In the genomic region with DNA sequence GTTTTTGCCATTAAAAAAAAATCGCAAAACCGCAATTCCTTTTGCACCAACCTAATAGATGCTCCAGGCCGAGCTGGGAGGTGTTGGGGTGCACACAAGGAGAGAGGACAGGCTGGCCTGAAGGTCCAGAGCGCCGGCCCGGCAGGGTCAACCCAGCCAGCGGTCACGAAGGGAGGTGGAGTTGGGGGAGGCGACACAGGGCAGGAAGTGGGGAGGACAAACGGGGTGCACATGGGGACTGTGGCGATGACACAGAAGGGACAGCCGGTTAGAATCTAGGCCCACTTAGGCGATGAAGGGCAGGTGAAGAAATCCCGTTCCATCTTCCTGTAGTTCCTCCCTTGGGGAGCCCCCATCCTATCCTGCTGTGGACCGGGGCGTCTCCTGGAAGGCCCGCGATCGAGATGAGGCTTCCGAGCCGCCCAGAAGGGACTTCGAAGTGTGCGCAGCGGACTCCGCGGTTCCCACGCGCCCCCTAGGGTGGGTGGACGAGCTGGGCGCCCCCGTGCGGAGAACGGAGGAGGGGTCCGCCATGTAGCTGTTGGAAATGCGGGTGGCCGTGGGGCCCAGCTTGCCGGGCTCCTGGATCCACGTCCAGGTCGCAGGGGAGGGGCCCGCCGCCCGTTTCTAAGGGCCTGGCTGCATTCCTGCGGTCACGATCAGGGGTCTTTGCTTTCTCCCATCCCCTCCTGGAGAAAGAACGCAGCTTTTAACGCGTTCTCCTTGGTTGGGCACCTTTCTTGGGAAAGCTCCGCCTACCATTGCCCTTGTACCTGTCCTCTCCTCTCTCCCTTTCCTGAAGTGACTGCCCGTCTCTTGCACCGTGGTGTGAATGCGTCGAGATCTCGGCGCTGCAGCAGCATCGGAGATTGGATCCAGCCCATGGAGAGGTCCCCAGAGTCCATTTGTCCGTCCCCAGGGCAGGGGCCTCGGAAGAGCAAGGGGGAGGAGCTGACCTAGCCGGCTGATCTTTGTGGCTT, we compare ENCODE assay signal across 8 cellular contexts. TPM values are rescaled to one million over a fixed set of nuclear protein-coding genes. Genes with fewer than 3 reads are reported as not detected.
DNase-seq lines count a peak whose midpoint lies in the region; ATAC-seq and TF ChIP-seq lines count a peak whose summit lies in the region.

No MANE protein-coding gene starts in this region.

- peak; percentile 28 for DNase-seq in GM12865 (ENCODE audit: low read depth)
- peak; percentile 60 for DNase-seq in activated CD8-positive, alpha-beta memory T cell treated with anti-CD3 and anti-CD28 coated beads, Interleukin-2, amount 50 U/mL, for 48 hours
- no peak for DNase-seq in foreskin keratinocyte
- no peak for DNase-seq in retinal pigment epithelial cell (ENCODE audit: low read depth)
- no peak for DNase-seq in OCI-M1 (lab: John Stamatoyannopoulos, UW)

- H3K4me1 ChIP-seq in foreskin keratinocyte, result no peaks in the 10 kb centered on the region

- peaks cover 26% of the 10 kb centered on the region for H3K27me3 ChIP-seq in foreskin keratinocyte

- ATAC-seq in foreskin keratinocyte (peak; percentile 47), HG02870 (IDR thresholded peaks at IDR 0.05; ENCODE audit: unreplicated experiment) (no peak), HG02840 (IDR thresholded peaks at IDR 0.05; ENCODE audit: low FRiP score, unreplicated experiment) (no peak), HG02973 (IDR thresholded peaks at IDR 0.05; ENCODE audit: unreplicated experiment) (no peak)

- TF ChIP-seq CTCF in GM12865 (IDR thresholded peaks at IDR 0.05; ENCODE audit: insufficient read depth, low read depth, low read length, missing control alignments) (peak; percentile 34), foreskin keratinocyte (conservative IDR thresholded peaks at IDR 0.05) (peak; percentile 32), retinal pigment epithelial cell (conservative IDR thresholded peaks at IDR 0.05; ENCODE audit: low read depth, low read length) (peak; percentile 54)

- no peak overlapping the region for H3K27ac ChIP-seq in foreskin keratinocyte

- H3K4me3 ChIP-seq in GM12865 (ENCODE audit: low read depth, low read length), result no peak overlapping the region
- H3K4me3 ChIP-seq in retinal pigment epithelial cell (ENCODE audit: low read length), result peak overlapping the region; percentile 42

RNA-seq across cellular contexts. Expression of a gene that starts 17.0 kb away (rescaled TPM):
- total RNA-seq in foreskin keratinocyte, result 25.5 and 26.4 TPM in 2 replicates
- polyA plus RNA-seq in foreskin keratinocyte, result 29.4 and 31.1 TPM in 2 replicates

Comparison
In these comparisons a context has a peak if more than half of its experiments do, and no peak if none do; other contexts are left out.
1. DNase-seq: peak in GM12865 (single experiment) and activated CD8-positive, alpha-beta memory T cell treated with anti-CD3 and anti-CD28 coated beads, Interleukin-2, amount 50 U/mL, for 48 hours (single experiment); none in foreskin keratinocyte (0 of 2), retinal pigment epithelial cell (single experiment) and OCI-M1 (single experiment).
2. Peak in every context shown above with its lines, with median percentiles within 50 percentile points of each other: CTCF ChIP-seq.